In the genomic region with DNA sequence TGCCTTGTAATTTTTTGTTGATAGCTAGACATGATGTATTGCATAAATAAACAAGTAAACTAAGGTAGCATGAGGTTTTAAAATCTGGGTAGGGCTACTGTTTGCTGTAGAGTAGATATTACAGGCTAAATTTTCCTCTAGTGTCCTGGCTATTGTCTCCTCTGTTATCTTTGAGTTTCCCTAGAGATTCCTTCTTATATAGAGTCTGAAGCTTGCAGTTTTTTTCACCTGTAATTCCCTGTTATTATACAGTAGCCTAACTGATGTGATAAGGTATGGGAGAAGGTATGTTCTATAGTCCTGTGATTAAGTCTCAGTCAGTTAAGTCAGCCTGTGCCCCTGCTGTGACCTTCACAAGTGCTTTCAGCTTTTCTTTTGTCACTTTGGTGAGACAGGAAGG, we compare ENCODE assay signal across 21 cellular contexts.
"Had no signal": no experiment of that assay in that cellular context is flagged by ENCODE, and none has a peak within 500 bp of the region (broad histone marks: within the 10 kb centered on the region; RNA-seq: fewer than 3 reads in every experiment).

No MANE protein-coding gene starts in this region.

- FAIRE-seq: endometrium, keratinocyte had no signal

- H3K36me3 ChIP-seq: colonic mucosa had no signal

- ATAC-seq: effector memory CD8-positive, alpha-beta T cell; esophagus mucosa; gastrocnemius medialis; heart right ventricle; left cardiac atrium; left lung; left ventricle myocardium superior; lower lobe of right lung; mucosa of descending colon had no signal

- DNase-seq: colonic mucosa; cortex of kidney; effector CD8-positive, alpha-beta T cell; effector memory CD8-positive, alpha-beta T cell; endodermal cell; erythroblast; esophagus squamous epithelium; foreskin melanocyte; gastrocnemius medialis; glutamatergic neuron; heart right ventricle; hippocampal formation; left cardiac atrium; left lung; left ventricle myocardium superior; lower lobe of right lung; mucosa of descending colon had no signal

- H3K27ac ChIP-seq: colonic mucosa, epithelial cell of prostate, esophagus squamous epithelium, gastrocnemius medialis, heart right ventricle, left lung, lower lobe of right lung had no signal

- H3K4me1 ChIP-seq: colonic mucosa, esophagus squamous epithelium, gastrocnemius medialis, heart right ventricle, left lung, lower lobe of right lung had no signal

- H3K4me3 ChIP-seq: colonic mucosa, esophagus squamous epithelium, gastrocnemius medialis, heart right ventricle, left lung, lower lobe of right lung, mucosa of descending colon had no signal

- H3K27me3 ChIP-seq: colonic mucosa, esophagus squamous epithelium, gastrocnemius medialis, heart right ventricle, left lung had no signal

- H3K9me3 ChIP-seq: colonic mucosa had no signal
